Comparison of ENCODE assay signal across 27 cellular contexts in the genomic region with DNA sequence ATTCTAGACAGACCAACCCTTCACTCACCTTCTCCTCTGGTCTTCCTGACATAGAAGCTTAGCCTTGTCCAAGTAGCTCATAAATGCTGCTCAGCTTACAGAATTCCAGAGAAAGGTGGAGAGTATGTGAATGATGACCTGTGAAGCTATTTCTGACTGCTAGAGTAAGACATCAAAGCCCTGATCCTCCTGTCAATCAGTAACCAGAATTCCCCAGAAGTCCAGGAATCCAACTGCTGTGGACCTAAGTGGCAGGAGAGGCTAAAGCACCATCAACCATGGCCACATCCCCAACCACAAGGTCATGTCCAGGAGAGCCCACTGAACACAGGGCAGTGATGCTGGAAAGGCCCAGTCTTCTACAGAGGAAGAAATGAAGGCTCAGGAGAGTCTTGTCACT. TPM values are rescaled to one million over a fixed set of nuclear protein-coding genes. Genes with fewer than 3 reads are reported as not detected.
"Had no signal": no experiment of that assay in that cellular context is flagged by ENCODE, and none has a peak within 500 bp of the region (broad histone marks: within the 10 kb centered on the region; RNA-seq: fewer than 3 reads in every experiment).

No MANE protein-coding gene starts in this region.

- H3K27ac ChIP-seq: ascending aorta, cardiac muscle cell, SK-N-MC, VCaP had no signal

- DNase-seq: activated CD4-positive, alpha-beta memory T cell treated with anti-CD3 and anti-CD28 coated beads for 36 hours; activated CD4-positive, alpha-beta T cell treated with anti-CD3 and anti-CD28 coated beads, Interleukin-2, amount 10 ng/mL, durations not matched to agents 7 days and 5 days; activated CD4-positive, CD25-positive, alpha-beta regulatory T cell; activated CD8-positive, alpha-beta memory T cell treated with anti-CD3 and anti-CD28 coated beads for 24 hours; activated effector memory CD4-positive, alpha-beta T cell treated with anti-CD3 and anti-CD28 coated beads, Interleukin-2, amount 50 U/mL, for 16 hours; activated naive CD4-positive, alpha-beta T cell treated with Interleukin-2 at 50 U/mL for 16 hours; activated naive CD8-positive, alpha-beta T cell treated with anti-CD3 and anti-CD28 coated beads, Interleukin-2, amount 50 U/mL, for 24 hours; activated T-cell treated with anti-CD3 and anti-CD28 coated beads, Interleukin-2, amount 50 U/mL, for 4 hours; amniotic stem cell; Kasumi-1; NCI-H1105 treated with DMSO at 0.1 percent for 48 hours; NCI-H1930; NCI-H2171; NCI-H2227 treated with DMSO at 0.1 percent for 48 hours; NCI-H446 treated with DMSO at 0.1 percent for 48 hours; NCI-H524 treated with DMSO at 0.1 percent for 48 hours; NCI-H82; T-cell had no signal

- H3K27me3 ChIP-seq: ascending aorta, cardiac muscle cell had no signal

- H3K9me3 ChIP-seq: ascending aorta had no signal

- ATAC-seq: activated naive CD4-positive, alpha-beta T cell treated with anti-CD3 and anti-CD28 coated beads, Interleukin-2, amount 50 U/mL, for 72 hours; activated naive CD8-positive, alpha-beta T cell treated with anti-CD3 and anti-CD28 coated beads, Interleukin-2, amount 50 U/mL, for 24 hours; activated T-cell treated with anti-CD3 and anti-CD28 coated beads, Interleukin-2, amount 50 U/mL, for 4 hours; Right ventricle myocardium inferior; T-cell had no signal

- H3K4me1 ChIP-seq: ascending aorta had no signal

- H3K4me3 ChIP-seq: ascending aorta, cardiac muscle cell, SK-N-MC had no signal

- H3K36me3 ChIP-seq: ascending aorta, cardiac muscle cell had no signal

RNA-seq across cellular contexts. Expression of a gene that starts 2.6 kb away (rescaled TPM):
- total RNA-seq: activated CD4-positive, alpha-beta memory T cell treated with anti-CD3 and anti-CD28 coated beads for 36 hours; activated CD4-positive, alpha-beta T cell treated with anti-CD3 and anti-CD28 coated beads, Interleukin-2, amount 10 ng/mL, durations not matched to agents 7 days and 5 days; activated naive CD4-positive, alpha-beta T cell treated with anti-CD3 and anti-CD28 coated beads, Interleukin-2, amount 50 U/mL, for 72 hours; activated T-cell treated with anti-CD3 and anti-CD28 coated beads, Interleukin-2, amount 50 U/mL, for 4 hours; ascending aorta; cardiac muscle cell; OCI-LY7; Right ventricle myocardium inferior; RPMI7951; T-cell; T-helper 2 cell treated with Interferon-gamma antibody and Interleukin-4, amounts not matched to agents 100 ng/mL and 5 ng/mL, for 36 hours had no signal
- polyA plus RNA-seq: cardiac muscle cell had no signal

RNA-seq across cellular contexts. Expression of a gene that starts 7.6 kb away (rescaled TPM):
- total RNA-seq: activated CD4-positive, alpha-beta memory T cell treated with anti-CD3 and anti-CD28 coated beads for 36 hours; activated CD4-positive, alpha-beta T cell treated with anti-CD3 and anti-CD28 coated beads, Interleukin-2, amount 10 ng/mL, durations not matched to agents 7 days and 5 days; activated naive CD4-positive, alpha-beta T cell treated with anti-CD3 and anti-CD28 coated beads, Interleukin-2, amount 50 U/mL, for 72 hours; activated T-cell treated with anti-CD3 and anti-CD28 coated beads, Interleukin-2, amount 50 U/mL, for 4 hours; ascending aorta; cardiac muscle cell; OCI-LY7; Right ventricle myocardium inferior; RPMI7951; T-cell; T-helper 2 cell treated with Interferon-gamma antibody and Interleukin-4, amounts not matched to agents 100 ng/mL and 5 ng/mL, for 36 hours had no signal
- polyA plus RNA-seq: cardiac muscle cell had no signal

RNA-seq across cellular contexts. Expression of a gene that starts 13.0 kb away (rescaled TPM):
- total RNA-seq: activated CD4-positive, alpha-beta memory T cell treated with anti-CD3 and anti-CD28 coated beads for 36 hours; activated CD4-positive, alpha-beta T cell treated with anti-CD3 and anti-CD28 coated beads, Interleukin-2, amount 10 ng/mL, durations not matched to agents 7 days and 5 days; activated naive CD4-positive, alpha-beta T cell treated with anti-CD3 and anti-CD28 coated beads, Interleukin-2, amount 50 U/mL, for 72 hours; activated T-cell treated with anti-CD3 and anti-CD28 coated beads, Interleukin-2, amount 50 U/mL, for 4 hours; ascending aorta; cardiac muscle cell; OCI-LY7; Right ventricle myocardium inferior; RPMI7951; T-cell; T-helper 2 cell treated with Interferon-gamma antibody and Interleukin-4, amounts not matched to agents 100 ng/mL and 5 ng/mL, for 36 hours had no signal
- polyA plus RNA-seq: cardiac muscle cell had no signal

RNA-seq across cellular contexts. Expression of a gene that starts 30.8 kb away (rescaled TPM):
- total RNA-seq: activated CD4-positive, alpha-beta memory T cell treated with anti-CD3 and anti-CD28 coated beads for 36 hours; activated CD4-positive, alpha-beta T cell treated with anti-CD3 and anti-CD28 coated beads, Interleukin-2, amount 10 ng/mL, durations not matched to agents 7 days and 5 days; activated naive CD4-positive, alpha-beta T cell treated with anti-CD3 and anti-CD28 coated beads, Interleukin-2, amount 50 U/mL, for 72 hours; activated T-cell treated with anti-CD3 and anti-CD28 coated beads, Interleukin-2, amount 50 U/mL, for 4 hours; ascending aorta; cardiac muscle cell; OCI-LY7; Right ventricle myocardium inferior; RPMI7951; T-cell; T-helper 2 cell treated with Interferon-gamma antibody and Interleukin-4, amounts not matched to agents 100 ng/mL and 5 ng/mL, for 36 hours had no signal
- polyA plus RNA-seq: cardiac muscle cell had no signal

RNA-seq across cellular contexts. Expression of a gene that starts 34.9 kb away (rescaled TPM):
- total RNA-seq: activated CD4-positive, alpha-beta memory T cell treated with anti-CD3 and anti-CD28 coated beads for 36 hours; activated CD4-positive, alpha-beta T cell treated with anti-CD3 and anti-CD28 coated beads, Interleukin-2, amount 10 ng/mL, durations not matched to agents 7 days and 5 days; activated naive CD4-positive, alpha-beta T cell treated with anti-CD3 and anti-CD28 coated beads, Interleukin-2, amount 50 U/mL, for 72 hours; activated T-cell treated with anti-CD3 and anti-CD28 coated beads, Interleukin-2, amount 50 U/mL, for 4 hours; ascending aorta; cardiac muscle cell; OCI-LY7; Right ventricle myocardium inferior; RPMI7951; T-cell; T-helper 2 cell treated with Interferon-gamma antibody and Interleukin-4, amounts not matched to agents 100 ng/mL and 5 ng/mL, for 36 hours had no signal
- polyA plus RNA-seq: cardiac muscle cell had no signal
